ENCODE assay signal across 27 cellular contexts in the genomic region with DNA sequence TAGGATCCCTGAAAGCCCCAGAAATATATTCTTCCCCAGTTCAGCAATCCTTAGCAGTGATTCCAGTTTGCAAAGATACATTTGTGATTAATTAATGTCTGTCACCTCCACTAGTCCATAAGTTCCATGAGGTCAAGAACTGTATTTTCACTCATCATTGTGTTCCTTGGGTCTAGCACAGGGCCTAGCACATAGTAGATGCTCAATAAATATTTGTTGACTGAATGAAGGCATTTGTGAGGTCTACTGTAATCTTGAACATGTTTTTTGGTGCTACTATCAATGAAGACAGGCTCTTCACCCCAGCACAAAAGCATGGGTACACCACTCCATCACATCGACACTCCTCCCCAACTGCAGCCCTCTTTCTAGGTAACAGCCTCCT. TPM values are rescaled to one million over a fixed set of nuclear protein-coding genes. Genes with fewer than 3 reads are reported as not detected.
"Had no signal": no experiment of that assay in that cellular context is flagged by ENCODE, and none has a peak within 500 bp of the region (broad histone marks: within the 10 kb centered on the region; RNA-seq: fewer than 3 reads in every experiment).

No MANE protein-coding gene starts in this region.

- H3K9me3 ChIP-seq: esophagus muscularis mucosa, gastrocnemius medialis, heart right ventricle, neutrophil, psoas muscle, right lobe of liver, testis, tibial nerve had no signal

- DNase-seq: dorsolateral prefrontal cortex; effector CD8-positive, alpha-beta T cell; gastrocnemius medialis; heart right ventricle; hypothalamus; islet precursor cell; mammary epithelial cell; psoas muscle; retina; right lobe of liver; stimulated activated CD4-positive, alpha-beta T cell treated with anti-CD3 and anti-CD28 coated beads, Interleukin-4, amount 100 ng/mL, for 1 hour; stimulated activated CD8-positive, alpha-beta memory T cell treated with anti-CD3 and anti-CD28 coated beads, Interleukin-4, amount 100 ng/mL, for 48 hours; testis had no signal

- H3K27me3 ChIP-seq: testis had no signal

- H3K36me3 ChIP-seq: esophagus muscularis mucosa, gastrocnemius medialis, heart right ventricle, neutrophil, right lobe of liver, tibial nerve had no signal

- H3K36me3 Mint-ChIP-seq: stimulated activated effector memory CD8-positive, alpha-beta T cell treated with anti-CD3 and anti-CD28 coated beads, Interleukin-12 subunit alpha, Interleukin-12 subunit beta, amount 100 ng/mL, for 72 hours had no signal

- H3K9me3 Mint-ChIP-seq: stimulated activated effector memory CD8-positive, alpha-beta T cell treated with anti-CD3 and anti-CD28 coated beads, Interleukin-12 subunit alpha, Interleukin-12 subunit beta, amount 100 ng/mL, for 72 hours; stimulated activated naive CD8-positive, alpha-beta T cell treated with anti-CD3 and anti-CD28 coated beads, Interleukin-15, Interleukin-2, amounts not matched to agents 100 ng/mL and 50 ng/mL, for 24 hours had no signal

- H3K27ac ChIP-seq: coronary artery, dorsolateral prefrontal cortex, epithelial cell of prostate, esophagus muscularis mucosa, gastrocnemius medialis, heart right ventricle, neutrophil, psoas muscle, right lobe of liver, tibial nerve had no signal

- ATAC-seq: gastrocnemius medialis; heart right ventricle; left lobe of liver; psoas muscle; right lobe of liver; stimulated activated effector memory CD8-positive, alpha-beta T cell treated with anti-CD3 and anti-CD28 coated beads, Interleukin-12 subunit alpha, Interleukin-12 subunit beta, amount 100 ng/mL, for 72 hours had no signal

- H3K4me3 ChIP-seq: gastrocnemius medialis, right lobe of liver had no signal

- H3K27ac Mint-ChIP-seq: stimulated activated effector memory CD8-positive, alpha-beta T cell treated with anti-CD3 and anti-CD28 coated beads, Interleukin-12 subunit alpha, Interleukin-12 subunit beta, amount 100 ng/mL, for 72 hours; stimulated activated naive CD8-positive, alpha-beta T cell treated with anti-CD3 and anti-CD28 coated beads, Interleukin-15, Interleukin-2, amounts not matched to agents 100 ng/mL and 50 ng/mL, for 24 hours had no signal

- H3K4me1 ChIP-seq: gastrocnemius medialis, psoas muscle had no signal

RNA-seq across cellular contexts. Expression of gene PAX2, which starts 30.8 kb away (rescaled TPM):
- total RNA-seq: esophagus muscularis mucosa, fibroblast of villous mesenchyme, gastrocnemius medialis, heart right ventricle, lower leg skin, mammary epithelial cell, mesenteric fat pad, mucosa of gallbladder, myocyte, osteoblast, psoas muscle, tibial nerve had no signal
